1 cellular context compared by ENCODE assay signal in genomic region chr6:156934054-156934424, GRCh38.
TF ChIP-seq lines count a peak whose summit lies in the region.

No MANE protein-coding gene starts in this region.

TF ChIP-seq in HCT116, 20 proteins besides CTCF, POLR2A, EP300 and RAD21 (continued from another document):
- TF ChIP-seq ZFX (IDR thresholded peaks at IDR 0.05) (no peak), ATF3 (IDR thresholded peaks at IDR 0.05) (no peak)
